In genomic region chr3:184016169-184016570, GRCh38 we compare ENCODE assay signal across 10 cellular contexts. TPM values are rescaled to one million over a fixed set of nuclear protein-coding genes. Genes with fewer than 3 reads are reported as not detected.
A peak's percentile ranks its signal among the peaks of the same experiment; 100 is the strongest.
DNase-seq lines count a peak whose midpoint lies in the region; ATAC-seq and TF ChIP-seq lines count a peak whose summit lies in the region.
"Had no signal": no experiment of that assay in that cellular context is flagged by ENCODE, and none has a peak within 500 bp of the region (broad histone marks: within the 10 kb centered on the region; RNA-seq: fewer than 3 reads in every experiment).

No MANE protein-coding gene starts in this region.

- peak overlapping the region in 7 of 8 donors; percentile 30 to 100 (median 80) for H3K4me3 Mint-ChIP-seq in naive B cell
- H3K4me3 Mint-ChIP-seq in CD14-positive monocyte: no peak overlapping the region

- no peaks in the 10 kb centered on the region for H3K27me3 ChIP-seq in BLaER1
- peaks cover 2% of the 10 kb centered on the region for H3K27me3 ChIP-seq in adipocyte (replicated peaks; ENCODE audit: control insufficient read depth, insufficient read depth, low read length)
- H3K27me3 ChIP-seq in upper lobe of left lung: no peaks in the 10 kb centered on the region
- H3K27me3 ChIP-seq: pancreas had no signal

- H3K9ac ChIP-seq in BLaER1 (0 out of 2 replicates have a peak overlapping the region, but pooled peaks have one; percentile 7), adipocyte (ENCODE audit: low read length) (no peak overlapping the region)

- H3K4me2 ChIP-seq in BLaER1: peak overlapping the region; percentile 81

- peaks cover 5 to 7% of the 10 kb centered on the region in 2 donors for H3K36me3 Mint-ChIP-seq in naive B cell
- H3K36me3 Mint-ChIP-seq in CD14-positive monocyte: peaks cover 22 to 27% of the 10 kb centered on the region in 2 donors

- intact Hi-C loops in CD14-positive monocyte (cut with micrococcal nuclease): loop anchor here (5.0 to 10.0 kb wide), 3 partner anchors 119 to 124 kb away; partner anchors contain the start of gene EIF2B5 (in 1 of the 2)

- H3K27ac Mint-ChIP-seq in naive B cell (peak overlapping the region in 2 of 6 donors; percentile 2 to 9), CD14-positive monocyte (no peak overlapping the region)

- DNase-seq in HFF-Myc (ENCODE audit: extremely low read depth, low read depth): no peak
- no peak for DNase-seq in adipocyte (ENCODE audit: low read depth)
- no peak for DNase-seq in naive B cell
- no peak for DNase-seq in upper lobe of left lung
- DNase-seq in CD14-positive monocyte (ENCODE audit: low spot score): no peak
- DNase-seq in HuH-7.5 (ENCODE audit: low spot score): no peak
- DNase-seq: stimulated activated CD8-positive, alpha-beta memory T cell treated with anti-CD3 and anti-CD28 coated beads, Interleukin-4, amount 100 ng/mL, for 48 hours had no signal

- H3K9me3 ChIP-seq in BLaER1 (no peaks in the 10 kb centered on the region), adipocyte (ENCODE audit: control insufficient read depth, low read length) (no peaks in the 10 kb centered on the region), upper lobe of left lung (no peaks in the 10 kb centered on the region)
- H3K9me3 ChIP-seq: pancreas had no signal

- no peak for TF ChIP-seq POLR2A in upper lobe of left lung (IDR thresholded peaks at IDR 0.05)

- TF ChIP-seq CTCF in HFF-Myc (IDR thresholded peaks at IDR 0.05; ENCODE audit: low read depth, low read length, missing control alignments) (no peak), upper lobe of left lung (IDR thresholded peaks at IDR 0.05) (no peak), CD14-positive monocyte (IDR thresholded peaks at IDR 0.05) (no peak)

- peak overlapping the region; percentile 93; the same call in 1 of the 2 replicates for H3K4me3 ChIP-seq in BLaER1
- H3K4me3 ChIP-seq in HFF-Myc (replicated peaks; ENCODE audit: low read depth, low read length): peak overlapping the region; percentile 96
- H3K4me3 ChIP-seq in adipocyte (ENCODE audit: low read length): peak overlapping the region; percentile 99
- no peak overlapping the region for H3K4me3 ChIP-seq in upper lobe of left lung

- H3K4me1 ChIP-seq in BLaER1 (peaks cover 28% of the 10 kb centered on the region), adipocyte (ENCODE audit: control insufficient read depth, insufficient read depth, low read length) (peaks cover 25% of the 10 kb centered on the region), upper lobe of left lung (peaks cover 8 to 24% (median 10%) of the 10 kb centered on the region in 4 donors)
- H3K4me1 ChIP-seq: pancreas had no signal

- no peaks in the 10 kb centered on the region for H3K9me3 Mint-ChIP-seq in naive B cell
- H3K9me3 Mint-ChIP-seq in CD14-positive monocyte: peaks cover 0 to 2% (median 0%) of the 10 kb centered on the region in 7 donors

- ATAC-seq in naive B cell (ENCODE audit: low read depth in 2 of 2) (no peak), upper lobe of left lung (ENCODE audit: low FRiP score in 2 of 2) (no peak), GM18867 (IDR thresholded peaks at IDR 0.05; ENCODE audit: unreplicated experiment) (no peak)
- ATAC-seq: pancreas had no signal

- H3K27me3 Mint-ChIP-seq in naive B cell (peaks cover 4 to 17% (median 8%) of the 10 kb centered on the region in 3 donors), CD14-positive monocyte (ENCODE audit: low read depth in 3 of 3) (peaks cover 3 to 8% (median 4%) of the 10 kb centered on the region in 3 donors)

- no peak for TF ChIP-seq EP300 in upper lobe of left lung (IDR thresholded peaks at IDR 0.05)

- peaks cover 24% of the 10 kb centered on the region for H4K20me1 ChIP-seq in BLaER1

- H3K36me3 ChIP-seq in BLaER1 (peaks cover 31% of the 10 kb centered on the region), adipocyte (ENCODE audit: control insufficient read depth, insufficient read depth, low read length, severe bottlenecking) (peaks cover 18% of the 10 kb centered on the region), upper lobe of left lung (peaks cover 0 to 21% (median 5%) of the 10 kb centered on the region in 4 donors)
- H3K36me3 ChIP-seq: pancreas had no signal

- H3K27ac ChIP-seq in BLaER1: no peak overlapping the region
- no peak overlapping the region for H3K27ac ChIP-seq in upper lobe of left lung
- H3K27ac ChIP-seq: pancreas had no signal

- H3K4me1 Mint-ChIP-seq in naive B cell: peaks cover 11 to 21% (median 20%) of the 10 kb centered on the region in 3 donors
- H3K4me1 Mint-ChIP-seq in CD14-positive monocyte: peaks cover 27% of the 10 kb centered on the region

- WGBS in upper lobe of left lung, 2 donors: 78 to 84% methylated on average over 5 of the region's 5 CpGs

RNA-seq across cellular contexts. Expression of gene ABCC5, which starts 1.5 kb away (rescaled TPM):
- 10 to 100 TPM in 3 of 6 donors, 1 to 10 TPM in 3; 8.3 to 15.1 (median 10.5) TPM for polyA plus RNA-seq in naive B cell (ENCODE audit: low read depth in 6 of 6)
- total RNA-seq in upper lobe of left lung: 100 to 1,000 TPM in 1 of 6 donors, 10 to 100 TPM in 5; 13.2 to 107 (median 27.1) TPM
- polyA plus RNA-seq in CD14-positive monocyte: 1 to 10 TPM; 6.2 to 7.7 TPM

RNA-seq across cellular contexts. Expression of gene HTR3D, which starts 15.4 kb away (rescaled TPM):
- polyA plus RNA-seq in naive B cell (ENCODE audit: low read depth in 6 of 6) (not detected), CD14-positive monocyte (not detected)
- total RNA-seq in upper lobe of left lung: not detected
- total RNA-seq: pancreas had no signal
- polyA plus RNA-seq: pancreas had no signal

RNA-seq across cellular contexts. Expression of gene HTR3C, which starts 36.7 kb away (rescaled TPM):
- polyA plus RNA-seq in naive B cell (ENCODE audit: low read depth in 6 of 6) (not detected), CD14-positive monocyte (not detected)
- 1 to 10 TPM in 2 of 6 donors, under 1 TPM in 2, not detected in 2; 0.23 to 2.4 (median 1.5) TPM for total RNA-seq in upper lobe of left lung
- total RNA-seq: pancreas had no signal

Comparison
In these comparisons a context has a peak if more than half of its experiments do, and no peak if none do; other contexts are left out.
1. H3K4me3 ChIP-seq: peak in BLaER1 (single experiment), HFF-Myc (single experiment) and adipocyte (single experiment); none in upper lobe of left lung (0 of 4).
2. H3K4me3 Mint-ChIP-seq: peak in naive B cell (7 of 8); none in CD14-positive monocyte (0 of 2).